ENCODE assay signal across 1 cellular context in genomic region chr6:43391448-43392031, GRCh38.
TF ChIP-seq lines count a peak whose summit lies in the region.

No MANE protein-coding gene starts in this region.

TF ChIP-seq in K562, 482 proteins besides CTCF, POLR2A, EP300 and RAD21 (continued from another document and continues in another):
- TF ChIP-seq, protein P1, sequence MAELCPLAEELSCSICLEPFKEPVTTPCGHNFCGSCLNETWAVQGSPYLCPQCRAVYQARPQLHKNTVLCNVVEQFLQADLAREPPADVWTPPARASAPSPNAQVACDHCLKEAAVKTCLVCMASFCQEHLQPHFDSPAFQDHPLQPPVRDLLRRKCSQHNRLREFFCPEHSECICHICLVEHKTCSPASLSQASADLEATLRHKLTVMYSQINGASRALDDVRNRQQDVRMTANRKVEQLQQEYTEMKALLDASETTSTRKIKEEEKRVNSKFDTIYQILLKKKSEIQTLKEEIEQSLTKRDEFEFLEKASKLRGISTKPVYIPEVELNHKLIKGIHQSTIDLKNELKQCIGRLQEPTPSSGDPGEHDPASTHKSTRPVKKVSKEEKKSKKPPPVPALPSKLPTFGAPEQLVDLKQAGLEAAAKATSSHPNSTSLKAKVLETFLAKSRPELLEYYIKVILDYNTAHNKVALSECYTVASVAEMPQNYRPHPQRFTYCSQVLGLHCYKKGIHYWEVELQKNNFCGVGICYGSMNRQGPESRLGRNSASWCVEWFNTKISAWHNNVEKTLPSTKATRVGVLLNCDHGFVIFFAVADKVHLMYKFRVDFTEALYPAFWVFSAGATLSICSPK (IDR thresholded peaks at IDR 0.05; ENCODE audit: borderline replicate concordance), result no peak
- TF ChIP-seq, protein P2, sequence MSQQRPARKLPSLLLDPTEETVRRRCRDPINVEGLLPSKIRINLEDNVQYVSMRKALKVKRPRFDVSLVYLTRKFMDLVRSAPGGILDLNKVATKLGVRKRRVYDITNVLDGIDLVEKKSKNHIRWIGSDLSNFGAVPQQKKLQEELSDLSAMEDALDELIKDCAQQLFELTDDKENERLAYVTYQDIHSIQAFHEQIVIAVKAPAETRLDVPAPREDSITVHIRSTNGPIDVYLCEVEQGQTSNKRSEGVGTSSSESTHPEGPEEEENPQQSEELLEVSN (IDR thresholded peaks at IDR 0.05; ENCODE audit: borderline replicate concordance in 1 of 2, extremely low read depth in 1 of 2, insufficient read depth in 1 of 2, insufficient read length in 1 of 2, low read depth in 1 of 2, low read length in 1 of 2, poor library complexity in 1 of 2, severe bottlenecking in 1 of 2), result peak in 1 of 2 experiments; percentile 84
- TF ChIP-seq HMGN3 (IDR thresholded peaks at IDR 0.05; ENCODE audit: borderline replicate concordance, extremely low read depth, insufficient read length, low read depth, low read length) (no peak), MCM5 (IDR thresholded peaks at IDR 0.05; ENCODE audit: low read depth) (no peak), GTF2A2 (tag; IDR thresholded peaks at IDR 0.05) (no peak), PML (IDR thresholded peaks at IDR 0.05; ENCODE audit: low read length) (no peak), SFPQ (IDR thresholded peaks at IDR 0.05; ENCODE audit: low read depth, low read length) (no peak), SPI1 (IDR thresholded peaks at IDR 0.05; ENCODE audit: borderline replicate concordance, low read depth, low read length) (no peak), NR0B1 (IDR thresholded peaks at IDR 0.05; ENCODE audit: partially characterized antibody) (no peak), OTX1 (CRISPR knock-in tag; IDR thresholded peaks at IDR 0.05) (no peak), HDAC6 (IDR thresholded peaks at IDR 0.05; ENCODE audit: low read depth, low read length) (no peak), ZNF583 (CRISPR knock-in tag; IDR thresholded peaks at IDR 0.05) (no peak), MAFK (IDR thresholded peaks at IDR 0.05; ENCODE audit: low read length) (no peak), TRIM24 (IDR thresholded peaks at IDR 0.05) (no peak), TAF1 (IDR thresholded peaks at IDR 0.05; ENCODE audit: control insufficient read depth, extremely low read depth, insufficient read depth, low read length, severe bottlenecking) (no peak), JUND (IDR thresholded peaks at IDR 0.05; ENCODE audit: borderline replicate concordance, low read depth, low read length) (peak; percentile 48; the same call in 1 of the 2 replicates), JUND (tag; IDR thresholded peaks at IDR 0.05; ENCODE audit: borderline replicate concordance, low read depth, low read length) (peak; percentile 33; the same call in 1 of the 3 replicates), ZSCAN29 (IDR thresholded peaks at IDR 0.05) (no peak), ERF (CRISPR knock-in tag; IDR thresholded peaks at IDR 0.05) (0 out of 2 replicates have a peak, but pooled peaks have one; percentile 19), PYGO2 (tag; IDR thresholded peaks at IDR 0.05) (no peak), HIVEP1 (CRISPR knock-in tag; IDR thresholded peaks at IDR 0.05) (no peak), DIDO1 (tag; IDR thresholded peaks at IDR 0.05; ENCODE audit: low read depth) (no peak), RBM17 (IDR thresholded peaks at IDR 0.05; ENCODE audit: borderline replicate concordance, low read depth, low read length) (no peak), CBFA2T3 (IDR thresholded peaks at IDR 0.05) (peak; percentile 66), ZNF609 (CRISPR knock-in tag; IDR thresholded peaks at IDR 0.05; ENCODE audit: borderline replicate concordance) (no peak), ZNF431 (CRISPR knock-in tag; IDR thresholded peaks at IDR 0.05) (no peak), PCBP2 (IDR thresholded peaks at IDR 0.05; ENCODE audit: low read depth, low read length, poor library complexity, severe bottlenecking) (no peak)
- TF ChIP-seq, protein P3, sequence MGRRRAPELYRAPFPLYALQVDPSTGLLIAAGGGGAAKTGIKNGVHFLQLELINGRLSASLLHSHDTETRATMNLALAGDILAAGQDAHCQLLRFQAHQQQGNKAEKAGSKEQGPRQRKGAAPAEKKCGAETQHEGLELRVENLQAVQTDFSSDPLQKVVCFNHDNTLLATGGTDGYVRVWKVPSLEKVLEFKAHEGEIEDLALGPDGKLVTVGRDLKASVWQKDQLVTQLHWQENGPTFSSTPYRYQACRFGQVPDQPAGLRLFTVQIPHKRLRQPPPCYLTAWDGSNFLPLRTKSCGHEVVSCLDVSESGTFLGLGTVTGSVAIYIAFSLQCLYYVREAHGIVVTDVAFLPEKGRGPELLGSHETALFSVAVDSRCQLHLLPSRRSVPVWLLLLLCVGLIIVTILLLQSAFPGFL (CRISPR knock-in tag; IDR thresholded peaks at IDR 0.05), result no peak
- TF ChIP-seq, protein P4, sequence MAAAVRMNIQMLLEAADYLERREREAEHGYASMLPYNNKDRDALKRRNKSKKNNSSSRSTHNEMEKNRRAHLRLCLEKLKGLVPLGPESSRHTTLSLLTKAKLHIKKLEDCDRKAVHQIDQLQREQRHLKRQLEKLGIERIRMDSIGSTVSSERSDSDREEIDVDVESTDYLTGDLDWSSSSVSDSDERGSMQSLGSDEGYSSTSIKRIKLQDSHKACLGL (CRISPR knock-in tag; IDR thresholded peaks at IDR 0.05; ENCODE audit: borderline replicate concordance, poor library complexity, severe bottlenecking), result no peak
- TF ChIP-seq, protein P5, sequence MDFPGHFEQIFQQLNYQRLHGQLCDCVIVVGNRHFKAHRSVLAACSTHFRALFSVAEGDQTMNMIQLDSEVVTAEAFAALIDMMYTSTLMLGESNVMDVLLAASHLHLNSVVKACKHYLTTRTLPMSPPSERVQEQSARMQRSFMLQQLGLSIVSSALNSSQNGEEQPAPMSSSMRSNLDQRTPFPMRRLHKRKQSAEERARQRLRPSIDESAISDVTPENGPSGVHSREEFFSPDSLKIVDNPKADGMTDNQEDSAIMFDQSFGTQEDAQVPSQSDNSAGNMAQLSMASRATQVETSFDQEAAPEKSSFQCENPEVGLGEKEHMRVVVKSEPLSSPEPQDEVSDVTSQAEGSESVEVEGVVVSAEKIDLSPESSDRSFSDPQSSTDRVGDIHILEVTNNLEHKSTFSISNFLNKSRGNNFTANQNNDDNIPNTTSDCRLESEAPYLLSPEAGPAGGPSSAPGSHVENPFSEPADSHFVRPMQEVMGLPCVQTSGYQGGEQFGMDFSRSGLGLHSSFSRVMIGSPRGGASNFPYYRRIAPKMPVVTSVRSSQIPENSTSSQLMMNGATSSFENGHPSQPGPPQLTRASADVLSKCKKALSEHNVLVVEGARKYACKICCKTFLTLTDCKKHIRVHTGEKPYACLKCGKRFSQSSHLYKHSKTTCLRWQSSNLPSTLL (IDR thresholded peaks at IDR 0.05), result no peak
- TF ChIP-seq, protein P6, sequence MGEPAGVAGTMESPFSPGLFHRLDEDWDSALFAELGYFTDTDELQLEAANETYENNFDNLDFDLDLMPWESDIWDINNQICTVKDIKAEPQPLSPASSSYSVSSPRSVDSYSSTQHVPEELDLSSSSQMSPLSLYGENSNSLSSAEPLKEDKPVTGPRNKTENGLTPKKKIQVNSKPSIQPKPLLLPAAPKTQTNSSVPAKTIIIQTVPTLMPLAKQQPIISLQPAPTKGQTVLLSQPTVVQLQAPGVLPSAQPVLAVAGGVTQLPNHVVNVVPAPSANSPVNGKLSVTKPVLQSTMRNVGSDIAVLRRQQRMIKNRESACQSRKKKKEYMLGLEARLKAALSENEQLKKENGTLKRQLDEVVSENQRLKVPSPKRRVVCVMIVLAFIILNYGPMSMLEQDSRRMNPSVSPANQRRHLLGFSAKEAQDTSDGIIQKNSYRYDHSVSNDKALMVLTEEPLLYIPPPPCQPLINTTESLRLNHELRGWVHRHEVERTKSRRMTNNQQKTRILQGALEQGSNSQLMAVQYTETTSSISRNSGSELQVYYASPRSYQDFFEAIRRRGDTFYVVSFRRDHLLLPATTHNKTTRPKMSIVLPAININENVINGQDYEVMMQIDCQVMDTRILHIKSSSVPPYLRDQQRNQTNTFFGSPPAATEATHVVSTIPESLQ (CRISPR knock-in tag; IDR thresholded peaks at IDR 0.05), result no peak
- TF ChIP-seq, protein P7, sequence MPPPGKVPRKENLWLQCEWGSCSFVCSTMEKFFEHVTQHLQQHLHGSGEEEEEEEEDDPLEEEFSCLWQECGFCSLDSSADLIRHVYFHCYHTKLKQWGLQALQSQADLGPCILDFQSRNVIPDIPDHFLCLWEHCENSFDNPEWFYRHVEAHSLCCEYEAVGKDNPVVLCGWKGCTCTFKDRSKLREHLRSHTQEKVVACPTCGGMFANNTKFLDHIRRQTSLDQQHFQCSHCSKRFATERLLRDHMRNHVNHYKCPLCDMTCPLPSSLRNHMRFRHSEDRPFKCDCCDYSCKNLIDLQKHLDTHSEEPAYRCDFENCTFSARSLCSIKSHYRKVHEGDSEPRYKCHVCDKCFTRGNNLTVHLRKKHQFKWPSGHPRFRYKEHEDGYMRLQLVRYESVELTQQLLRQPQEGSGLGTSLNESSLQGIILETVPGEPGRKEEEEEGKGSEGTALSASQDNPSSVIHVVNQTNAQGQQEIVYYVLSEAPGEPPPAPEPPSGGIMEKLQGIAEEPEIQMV (tag; conservative IDR thresholded peaks at IDR 0.05; ENCODE audit: low read depth), result no peak
- TF ChIP-seq, protein P8, sequence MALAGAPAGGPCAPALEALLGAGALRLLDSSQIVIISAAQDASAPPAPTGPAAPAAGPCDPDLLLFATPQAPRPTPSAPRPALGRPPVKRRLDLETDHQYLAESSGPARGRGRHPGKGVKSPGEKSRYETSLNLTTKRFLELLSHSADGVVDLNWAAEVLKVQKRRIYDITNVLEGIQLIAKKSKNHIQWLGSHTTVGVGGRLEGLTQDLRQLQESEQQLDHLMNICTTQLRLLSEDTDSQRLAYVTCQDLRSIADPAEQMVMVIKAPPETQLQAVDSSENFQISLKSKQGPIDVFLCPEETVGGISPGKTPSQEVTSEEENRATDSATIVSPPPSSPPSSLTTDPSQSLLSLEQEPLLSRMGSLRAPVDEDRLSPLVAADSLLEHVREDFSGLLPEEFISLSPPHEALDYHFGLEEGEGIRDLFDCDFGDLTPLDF (CRISPR knock-in tag; IDR thresholded peaks at IDR 0.05), result no peak
- TF ChIP-seq, protein P9, sequence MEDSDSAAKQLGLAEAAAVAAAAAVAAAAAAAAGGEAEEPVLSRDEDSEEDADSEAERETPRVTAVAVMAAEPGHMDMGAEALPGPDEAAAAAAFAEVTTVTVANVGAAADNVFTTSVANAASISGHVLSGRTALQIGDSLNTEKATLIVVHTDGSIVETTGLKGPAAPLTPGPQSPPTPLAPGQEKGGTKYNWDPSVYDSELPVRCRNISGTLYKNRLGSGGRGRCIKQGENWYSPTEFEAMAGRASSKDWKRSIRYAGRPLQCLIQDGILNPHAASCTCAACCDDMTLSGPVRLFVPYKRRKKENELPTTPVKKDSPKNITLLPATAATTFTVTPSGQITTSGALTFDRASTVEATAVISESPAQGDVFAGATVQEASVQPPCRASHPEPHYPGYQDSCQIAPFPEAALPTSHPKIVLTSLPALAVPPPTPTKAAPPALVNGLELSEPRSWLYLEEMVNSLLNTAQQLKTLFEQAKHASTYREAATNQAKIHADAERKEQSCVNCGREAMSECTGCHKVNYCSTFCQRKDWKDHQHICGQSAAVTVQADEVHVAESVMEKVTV (CRISPR knock-in tag; IDR thresholded peaks at IDR 0.05), result no peak
